In the genomic region with DNA sequence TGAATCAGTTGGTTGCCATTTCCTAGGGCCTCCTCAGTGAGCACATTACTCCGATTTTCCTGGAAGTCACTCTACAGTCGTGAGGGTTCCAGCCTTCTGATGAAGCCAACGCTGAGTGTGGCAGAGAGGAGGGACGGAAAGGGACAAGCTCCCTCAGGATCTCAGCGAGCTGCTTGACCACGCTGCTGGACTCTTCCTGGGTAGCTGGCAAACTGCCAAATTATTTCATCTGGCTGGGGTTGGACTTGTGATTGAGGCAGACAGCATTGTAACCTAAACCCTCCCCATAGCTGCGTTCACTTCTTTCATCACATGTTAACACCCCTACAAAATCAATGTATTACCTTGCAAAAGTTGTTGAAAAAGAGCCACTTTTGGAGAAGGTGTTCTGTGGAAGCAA, we compare ENCODE assay signal across 21 cellular contexts.
DNase-seq lines count a peak whose midpoint lies in the region; ATAC-seq and TF ChIP-seq lines count a peak whose summit lies in the region.
"Had no signal": no experiment of that assay in that cellular context is flagged by ENCODE, and none has a peak within 500 bp of the region (broad histone marks: within the 10 kb centered on the region; RNA-seq: fewer than 3 reads in every experiment).

No MANE protein-coding gene starts in this region.

- no peak for TF ChIP-seq CTCF in right atrium auricular region (IDR thresholded peaks at IDR 0.05)
- TF ChIP-seq CTCF in retinal pigment epithelial cell (conservative IDR thresholded peaks at IDR 0.05; ENCODE audit: low read depth, low read length) = no peak
- no peak for TF ChIP-seq CTCF in testis (IDR thresholded peaks at IDR 0.05)

- H3K9me3 ChIP-seq in right atrium auricular region = no peaks in the 10 kb centered on the region
- no peaks in the 10 kb centered on the region for H3K9me3 ChIP-seq in testis
- H3K9me3 ChIP-seq: stomach, upper lobe of right lung had no signal

- no peaks in the 10 kb centered on the region for H3K4me1 ChIP-seq in right atrium auricular region
- H3K4me1 ChIP-seq in testis = peaks cover 3% of the 10 kb centered on the region

- H3K36me3 ChIP-seq in right atrium auricular region (no peaks in the 10 kb centered on the region), testis (ENCODE audit: low read depth, missing control alignments) (no peaks in the 10 kb centered on the region)
- H3K36me3 ChIP-seq: stomach, upper lobe of right lung had no signal

- ATAC-seq in Right ventricle myocardium inferior (peak; percentile 34), GM19328 (IDR thresholded peaks at IDR 0.05; ENCODE audit: unreplicated experiment) (no peak), HG02970 (IDR thresholded peaks at IDR 0.05; ENCODE audit: low FRiP score, unreplicated experiment) (no peak)
- ATAC-seq: activated CD8-positive, alpha-beta T cell treated with anti-CD3 and anti-CD28 coated beads for 36 hours; activated T-cell treated with anti-CD3 and anti-CD28 coated beads, Interleukin-2, amount 50 U/mL, for 4 hours; upper lobe of right lung had no signal

- no peak overlapping the region for H3K27ac ChIP-seq in right atrium auricular region
- H3K27ac ChIP-seq in testis = no peak overlapping the region
- H3K27ac ChIP-seq: C4-2B, dorsolateral prefrontal cortex, epithelial cell of prostate, stomach, upper lobe of right lung had no signal

- no peak overlapping the region for H3K4me3 ChIP-seq in right atrium auricular region
- no peak overlapping the region for H3K4me3 ChIP-seq in retinal pigment epithelial cell (ENCODE audit: low read length)
- peak overlapping the region in 1 of 2 donors; percentile 21 for H3K4me3 ChIP-seq in testis
- H3K4me3 ChIP-seq: dorsolateral prefrontal cortex, stomach, upper lobe of right lung had no signal

- WGBS in testis, 2 donors = 49 to 50% methylated on average over 7 of the region's 7 CpGs

- intact Hi-C loops in Right ventricle myocardium inferior (cut with DNase I) = loop anchor here (10.0 kb wide), 2 partner anchors 288 to 318 kb away; no protein-coding TSS in a partner anchor
- intact Hi-C loops in testis (cut with DNase I; ENCODE audit: low total_unique reads) = no loop called here

- H3K27me3 ChIP-seq in right atrium auricular region (no peaks in the 10 kb centered on the region), testis (no peaks in the 10 kb centered on the region)
- H3K27me3 ChIP-seq: dorsolateral prefrontal cortex, stomach, upper lobe of right lung had no signal

- TF ChIP-seq POLR2A in testis (IDR thresholded peaks at IDR 0.05) = no peak

- DNase-seq in Right ventricle myocardium inferior (ENCODE audit: missing footprints) (no peak), right atrium auricular region (ENCODE audit: low spot score) (no peak), NCI-H82 (lab: John Stamatoyannopoulos, UW) (peak; percentile 12), dermis blood vessel endothelial cell (peak; percentile 42), retinal pigment epithelial cell (ENCODE audit: low read depth) (peak; percentile 16), testis (no peak)
- DNase-seq: activated CD8-positive, alpha-beta T cell treated with anti-CD3 and anti-CD28 coated beads for 36 hours; activated T-cell treated with anti-CD3 and anti-CD28 coated beads, Interleukin-2, amount 50 U/mL, for 4 hours; DMS53; dorsolateral prefrontal cortex; NCI-H1694 treated with DMSO at 0.1 percent for 48 hours; NCI-H774; occipital lobe; stimulated activated CD4-positive, alpha-beta T cell treated with anti-CD3 and anti-CD28 coated beads, Interleukin-1b, Interleukin-23, amount 100 ng/mL, for 48 hours; stomach; T-helper 1 cell; upper lobe of right lung had no signal

Comparison
In these comparisons a context has a peak if more than half of its experiments do, and no peak if none do; other contexts are left out.
1. DNase-seq: peak in NCI-H82 (single experiment), dermis blood vessel endothelial cell (single experiment) and retinal pigment epithelial cell (single experiment); none in Right ventricle myocardium inferior (single experiment), right atrium auricular region (single experiment) and testis (single experiment).